Comparison of ENCODE assay signal across 28 cellular contexts in genomic region chr3:86481031-86481430, GRCh38.
"Had no signal": no experiment of that assay in that cellular context is flagged by ENCODE, and none has a peak within 500 bp of the region (broad histone marks: within the 10 kb centered on the region; RNA-seq: fewer than 3 reads in every experiment).

No MANE protein-coding gene starts in this region.

- H3K4me2 ChIP-seq: neural progenitor cell, smooth muscle cell had no signal

- H3K27ac ChIP-seq: gastroesophageal sphincter, neural progenitor cell, parathyroid adenoma, psoas muscle, stomach, suprapubic skin, tibial nerve had no signal

- H3K9me3 Mint-ChIP-seq: neural progenitor cell had no signal

- H3K4me1 Mint-ChIP-seq: activated CD4-positive, alpha-beta T cell treated with anti-CD3 and anti-CD28 coated beads for 36 hours; activated CD8-positive, alpha-beta memory T cell treated with anti-CD3 and anti-CD28 coated beads, Interleukin-2, amount 10 ng/mL, durations not matched to agents 7 days and 5 days; immature natural killer cell; memory B cell; natural killer cell; neural progenitor cell; stimulated activated naive B cell treated with anti-CD40 and anti-IgM and Interleukin-4, amounts not matched to agents 10 μg/mL and 1 μg/mL and 100 μg/mL, for 72 hours had no signal

- H3K27me3 ChIP-seq: gastroesophageal sphincter, neural progenitor cell, stomach, suprapubic skin, tibial nerve had no signal

- H3K4me3 ChIP-seq: gastroesophageal sphincter, neural progenitor cell, psoas muscle, smooth muscle cell, stomach, suprapubic skin, tibial nerve had no signal

- H2AFZ ChIP-seq: neural progenitor cell, parathyroid adenoma had no signal

- H3K36me3 Mint-ChIP-seq: activated CD8-positive, alpha-beta memory T cell treated with anti-CD3 and anti-CD28 coated beads, Interleukin-2, amount 10 ng/mL, durations not matched to agents 7 days and 5 days; activated naive CD8-positive, alpha-beta T cell; immature natural killer cell; memory B cell; neural progenitor cell; stimulated activated naive B cell treated with anti-CD40 and anti-IgM and Interleukin-4, amounts not matched to agents 10 μg/mL and 1 μg/mL and 100 μg/mL, for 72 hours had no signal

- DNase-seq: activated CD4-positive, alpha-beta T cell treated with anti-CD3 and anti-CD28 coated beads for 36 hours; activated CD4-positive, CD25-positive, alpha-beta regulatory T cell; activated CD8-positive, alpha-beta memory T cell treated with anti-CD3 and anti-CD28 coated beads, Interleukin-2, amount 10 ng/mL, durations not matched to agents 7 days and 5 days; activated CD8-positive, alpha-beta T cell treated with anti-CD3 and anti-CD28 coated beads, Interleukin-2, amount 10 ng/mL, durations not matched to agents 7 days and 5 days; activated effector memory CD4-positive, alpha-beta T cell treated with Interleukin-2 at 50 U/mL for 16 hours; activated naive CD4-positive, alpha-beta T cell treated with Interleukin-2 at 50 U/mL for 16 hours; activated T-cell treated with anti-CD3 and anti-CD28 coated beads for 4 hours; activated T-cell treated with anti-CD3 and anti-CD28 coated beads, Interleukin-2, amount 50 U/mL, for 72 hours; anterior cingulate cortex; dermis blood vessel endothelial cell; effector CD8-positive, alpha-beta T cell; erythroblast; hippocampal formation; immature natural killer cell; natural killer cell; occipital lobe; psoas muscle; stimulated activated CD4-positive, alpha-beta T cell treated with anti-CD3 and anti-CD28 coated beads, Interleukin-1b, Interleukin-23, amount 100 ng/mL, for 48 hours; stimulated activated naive B cell treated with anti-CD40 and anti-IgM and Interleukin-4, amounts not matched to agents 10 μg/mL and 1 μg/mL and 100 μg/mL, for 72 hours; stomach had no signal

- H3K36me3 ChIP-seq: gastroesophageal sphincter, neural progenitor cell, stomach, suprapubic skin, tibial nerve had no signal

- H3K79me2 ChIP-seq: parathyroid adenoma had no signal

- H3K27ac Mint-ChIP-seq: activated CD4-positive, alpha-beta T cell treated with anti-CD3 and anti-CD28 coated beads for 36 hours; activated CD8-positive, alpha-beta memory T cell treated with anti-CD3 and anti-CD28 coated beads, Interleukin-2, amount 10 ng/mL, durations not matched to agents 7 days and 5 days; activated CD8-positive, alpha-beta T cell treated with anti-CD3 and anti-CD28 coated beads, Interleukin-2, amount 10 ng/mL, durations not matched to agents 7 days and 5 days; activated naive CD8-positive, alpha-beta T cell; activated T-cell treated with anti-CD3 and anti-CD28 coated beads, Interleukin-2, amount 50 U/mL, for 72 hours; immature natural killer cell; memory B cell; natural killer cell; neural progenitor cell; stimulated activated naive B cell treated with anti-CD40 and anti-IgM and Interleukin-4, amounts not matched to agents 10 μg/mL and 1 μg/mL and 100 μg/mL, for 72 hours had no signal

- H3K27me3 Mint-ChIP-seq: activated CD4-positive, alpha-beta T cell treated with anti-CD3 and anti-CD28 coated beads for 36 hours; activated CD8-positive, alpha-beta memory T cell treated with anti-CD3 and anti-CD28 coated beads, Interleukin-2, amount 10 ng/mL, durations not matched to agents 7 days and 5 days; activated naive CD8-positive, alpha-beta T cell; memory B cell; stimulated activated naive B cell treated with anti-CD40 and anti-IgM and Interleukin-4, amounts not matched to agents 10 μg/mL and 1 μg/mL and 100 μg/mL, for 72 hours had no signal

- H3K9me3 ChIP-seq: gastroesophageal sphincter, psoas muscle, suprapubic skin had no signal

- H3K9ac ChIP-seq: neural progenitor cell, parathyroid adenoma had no signal

- H3K4me1 ChIP-seq: gastroesophageal sphincter, neural progenitor cell, parathyroid adenoma, psoas muscle, stomach, suprapubic skin, tibial nerve had no signal

- H3K4me3 Mint-ChIP-seq: activated CD4-positive, alpha-beta T cell treated with anti-CD3 and anti-CD28 coated beads for 36 hours; activated CD8-positive, alpha-beta memory T cell treated with anti-CD3 and anti-CD28 coated beads, Interleukin-2, amount 10 ng/mL, durations not matched to agents 7 days and 5 days; activated CD8-positive, alpha-beta T cell treated with anti-CD3 and anti-CD28 coated beads, Interleukin-2, amount 10 ng/mL, durations not matched to agents 7 days and 5 days; activated naive CD8-positive, alpha-beta T cell; activated T-cell treated with anti-CD3 and anti-CD28 coated beads, Interleukin-2, amount 50 U/mL, for 72 hours; immature natural killer cell; memory B cell; natural killer cell; neural progenitor cell; stimulated activated naive B cell treated with anti-CD40 and anti-IgM and Interleukin-4, amounts not matched to agents 10 μg/mL and 1 μg/mL and 100 μg/mL, for 72 hours had no signal
